In genomic region chr17:75492555-75493168, GRCh38 we compare ENCODE assay signal across 30 cellular contexts.
"Had no signal": no experiment of that assay in that cellular context is flagged by ENCODE, and none has a peak within 500 bp of the region (broad histone marks: within the 10 kb centered on the region; RNA-seq: fewer than 3 reads in every experiment).

No MANE protein-coding gene starts in this region.

- H3K4me3 ChIP-seq: adrenal gland, body of pancreas, cardiac muscle cell, esophagus squamous epithelium, left ventricle myocardium inferior, lung, mucosa of descending colon, testis, transverse colon had no signal

- H3K9me3 Mint-ChIP-seq: activated CD4-positive, alpha-beta memory T cell treated with anti-CD3 and anti-CD28 coated beads for 36 hours; activated naive CD4-positive, alpha-beta T cell treated with anti-CD3 and anti-CD28 coated beads for 36 hours; activated naive CD8-positive, alpha-beta T cell treated with anti-CD3 and anti-CD28 coated beads for 36 hours; activated T-helper 1 cell treated with anti-CD3 and anti-CD28 coated beads, Interleukin-12 subunit alpha, Interleukin-12 subunit beta, Interleukin-2, Interleukin-4 antibody, amounts not matched to agents 30 ng/mL and 10 ng/mL and 1 ng/mL, durations not matched to agents 14 hours and 24 hours and 36 hours; natural killer cell treated with Interleukin-12 subunit alpha and Interleukin-12 subunit beta and Interleukin-15 and Interleukin-18, amount 100 ng/mL, for 72 hours; T-helper 2 cell treated with Interferon-gamma antibody and Interleukin-4, amounts not matched to agents 5 μg/mL and 100 μg/mL, for 36 hours had no signal

- H3K27me3 ChIP-seq: adrenal gland, body of pancreas, cardiac muscle cell, esophagus squamous epithelium, testis, transverse colon had no signal

- H3K27ac Mint-ChIP-seq: activated CD4-positive, alpha-beta memory T cell treated with anti-CD3 and anti-CD28 coated beads for 36 hours; activated naive CD4-positive, alpha-beta T cell treated with anti-CD3 and anti-CD28 coated beads for 36 hours; activated naive CD8-positive, alpha-beta T cell treated with anti-CD3 and anti-CD28 coated beads for 36 hours; activated T-helper 1 cell treated with anti-CD3 and anti-CD28 coated beads, Interleukin-12 subunit alpha, Interleukin-12 subunit beta, Interleukin-2, Interleukin-4 antibody, amounts not matched to agents 30 ng/mL and 10 ng/mL and 1 ng/mL, durations not matched to agents 14 hours and 24 hours and 36 hours; natural killer cell treated with Interleukin-12 subunit alpha and Interleukin-12 subunit beta and Interleukin-15 and Interleukin-18, amount 100 ng/mL, for 72 hours; T-helper 2 cell treated with Interferon-gamma antibody and Interleukin-4, amounts not matched to agents 5 μg/mL and 100 μg/mL, for 36 hours had no signal

- H3K9me3 ChIP-seq: adrenal gland, body of pancreas, esophagus squamous epithelium, left ventricle myocardium inferior, mucosa of descending colon, testis, transverse colon had no signal

- H3K27me3 Mint-ChIP-seq: activated CD4-positive, alpha-beta memory T cell treated with anti-CD3 and anti-CD28 coated beads for 36 hours; activated naive CD8-positive, alpha-beta T cell treated with anti-CD3 and anti-CD28 coated beads for 36 hours; natural killer cell treated with Interleukin-12 subunit alpha and Interleukin-12 subunit beta and Interleukin-15 and Interleukin-18, amount 100 ng/mL, for 72 hours had no signal

- ATAC-seq: body of pancreas; mucosa of descending colon; natural killer cell treated with Interleukin-12 subunit alpha and Interleukin-12 subunit beta and Interleukin-15 and Interleukin-18, amount 100 ng/mL, for 72 hours; right cardiac atrium; stimulated activated naive CD8-positive, alpha-beta T cell treated with anti-CD3 and anti-CD28 coated beads, Interleukin-15, Interleukin-2, amounts not matched to agents 100 U/mL and 50 U/mL, for 24 hours had no signal

- DNase-seq: activated CD4-positive, alpha-beta memory T cell treated with anti-CD3 and anti-CD28 coated beads for 36 hours; activated CD4-positive, alpha-beta T cell treated with anti-CD3 and anti-CD28 coated beads for 4 hours; activated CD8-positive, alpha-beta memory T cell treated with anti-CD3 and anti-CD28 coated beads, Interleukin-2, amount 50 U/mL, for 4 hours; activated effector memory CD4-positive, alpha-beta T cell treated with anti-CD3 and anti-CD28 coated beads, Interleukin-2, amount 50 U/mL, for 16 hours; activated naive CD4-positive, alpha-beta T cell treated with anti-CD3 and anti-CD28 coated beads for 36 hours; activated naive CD8-positive, alpha-beta T cell treated with anti-CD3 and anti-CD28 coated beads for 36 hours; activated T-cell treated with anti-CD3 and anti-CD28 coated beads, Interleukin-2, amount 50 U/mL, for 1 hour; adrenal gland; aorta; body of pancreas; esophagus squamous epithelium; foreskin melanocyte; glutamatergic neuron; islet precursor cell; left ventricle myocardium inferior; posterior cingulate gyrus; stimulated activated CD4-positive, alpha-beta T cell treated with anti-CD3 and anti-CD28 coated beads, Interleukin-2, amount 100 ng/mL, for 48 hours; stimulated activated naive CD8-positive, alpha-beta T cell treated with anti-CD3 and anti-CD28 coated beads, Interleukin-15, Interleukin-2, amounts not matched to agents 100 U/mL and 50 U/mL, for 24 hours; T-helper 1 cell; testis; transverse colon had no signal

- H3K27ac ChIP-seq: adrenal gland, body of pancreas, cardiac muscle cell, epithelial cell of prostate, esophagus squamous epithelium, left ventricle myocardium inferior, testis, transverse colon had no signal

- FAIRE-seq: urothelium cell line had no signal

- H3K4me3 Mint-ChIP-seq: activated CD4-positive, alpha-beta memory T cell treated with anti-CD3 and anti-CD28 coated beads for 36 hours; activated naive CD4-positive, alpha-beta T cell treated with anti-CD3 and anti-CD28 coated beads for 36 hours; activated naive CD8-positive, alpha-beta T cell treated with anti-CD3 and anti-CD28 coated beads for 36 hours; activated T-helper 1 cell treated with anti-CD3 and anti-CD28 coated beads, Interleukin-12 subunit alpha, Interleukin-12 subunit beta, Interleukin-2, Interleukin-4 antibody, amounts not matched to agents 30 ng/mL and 10 ng/mL and 1 ng/mL, durations not matched to agents 14 hours and 24 hours and 36 hours; natural killer cell treated with Interleukin-12 subunit alpha and Interleukin-12 subunit beta and Interleukin-15 and Interleukin-18, amount 100 ng/mL, for 72 hours; T-helper 2 cell treated with Interferon-gamma antibody and Interleukin-4, amounts not matched to agents 5 μg/mL and 100 μg/mL, for 36 hours had no signal

- H3K36me3 Mint-ChIP-seq: activated naive CD8-positive, alpha-beta T cell treated with anti-CD3 and anti-CD28 coated beads for 36 hours; natural killer cell treated with Interleukin-12 subunit alpha and Interleukin-12 subunit beta and Interleukin-15 and Interleukin-18, amount 100 ng/mL, for 72 hours had no signal
